In genomic region chr18:45645610-45646009, GRCh38 we compare ENCODE assay signal across 42 cellular contexts. TPM values are rescaled to one million over a fixed set of nuclear protein-coding genes. Genes with fewer than 3 reads are reported as not detected.
"Had no signal": no experiment of that assay in that cellular context is flagged by ENCODE, and none has a peak within 500 bp of the region (broad histone marks: within the 10 kb centered on the region; RNA-seq: fewer than 3 reads in every experiment).

No MANE protein-coding gene starts in this region.

- H3K4me3 Mint-ChIP-seq: activated naive CD4-positive, alpha-beta T cell treated with anti-CD3 and anti-CD28 coated beads for 36 hours; activated naive CD4-positive, alpha-beta T cell treated with anti-CD3 and anti-CD28 coated beads, Interleukin-2, amount 10 ng/mL, durations not matched to agents 7 days and 5 days; activated naive CD4-positive, alpha-beta T cell treated with anti-CD3 and anti-CD28 coated beads, Interleukin-2, amount 50 U/mL, for 24 hours; activated naive CD8-positive, alpha-beta T cell; activated naive CD8-positive, alpha-beta T cell treated with anti-CD3 and anti-CD28 coated beads for 36 hours; activated naive CD8-positive, alpha-beta T cell treated with anti-CD3 and anti-CD28 coated beads, Interleukin-2, amount 10 ng/mL, durations not matched to agents 7 days and 5 days; activated naive CD8-positive, alpha-beta T cell treated with anti-CD3 and anti-CD28 coated beads, Interleukin-2, amount 50 U/mL, for 24 hours; activated T-cell treated with anti-CD3 and anti-CD28 coated beads, Interleukin-2, amount 50 U/mL, for 24 hours; activated T-cell treated with anti-CD3 and anti-CD28 coated beads, Interleukin-2, amount 50 U/mL, for 4 hours; activated T-cell treated with anti-CD3 and anti-CD28 coated beads, Interleukin-2, amount 50 U/mL, for 72 hours; activated T-helper 1 cell treated with anti-CD3 and anti-CD28 coated beads, Interleukin-12 subunit alpha, Interleukin-12 subunit beta, Interleukin-2, Interleukin-4 antibody, amounts not matched to agents 30 ng/mL and 10 ng/mL and 1 ng/mL, durations not matched to agents 14 hours and 24 hours and 36 hours; activated T-helper 17 cell treated with anti-CD3 and anti-CD28 coated beads, Interleukin-2, amount 50 U/mL, for 72 hours; brain; central memory CD8-positive, alpha-beta T cell had no signal

- H3K27ac Mint-ChIP-seq: activated naive CD4-positive, alpha-beta T cell treated with anti-CD3 and anti-CD28 coated beads for 36 hours; activated naive CD4-positive, alpha-beta T cell treated with anti-CD3 and anti-CD28 coated beads, Interleukin-2, amount 10 ng/mL, durations not matched to agents 7 days and 5 days; activated naive CD4-positive, alpha-beta T cell treated with anti-CD3 and anti-CD28 coated beads, Interleukin-2, amount 50 U/mL, for 24 hours; activated naive CD4-positive, alpha-beta T cell treated with anti-CD3 and anti-CD28 coated beads, Interleukin-2, amount 50 U/mL, for 72 hours; activated naive CD8-positive, alpha-beta T cell; activated naive CD8-positive, alpha-beta T cell treated with anti-CD3 and anti-CD28 coated beads for 36 hours; activated naive CD8-positive, alpha-beta T cell treated with anti-CD3 and anti-CD28 coated beads, Interleukin-2, amount 10 ng/mL, durations not matched to agents 7 days and 5 days; activated naive CD8-positive, alpha-beta T cell treated with anti-CD3 and anti-CD28 coated beads, Interleukin-2, amount 50 U/mL, for 24 hours; activated T-cell treated with anti-CD3 and anti-CD28 coated beads, Interleukin-2, amount 50 U/mL, for 24 hours; activated T-cell treated with anti-CD3 and anti-CD28 coated beads, Interleukin-2, amount 50 U/mL, for 72 hours; activated T-helper 1 cell treated with anti-CD3 and anti-CD28 coated beads, Interleukin-12 subunit alpha, Interleukin-12 subunit beta, Interleukin-2, Interleukin-4 antibody, amounts not matched to agents 30 ng/mL and 10 ng/mL and 1 ng/mL, durations not matched to agents 14 hours and 24 hours and 36 hours; activated T-helper 17 cell treated with anti-CD3 and anti-CD28 coated beads, Interleukin-2, amount 50 U/mL, for 72 hours; activated T-helper 2 cell treated with anti-CD3 and anti-CD28 coated beads, Interferon-gamma antibody, Interleukin-2, Interleukin-4, amounts not matched to agents 10 μg/mL and 5 μg/mL and 100 μg/mL, durations not matched to agents 14 hours and 24 hours and 36 hours; brain had no signal

- H3K27ac ChIP-seq: adrenal gland, ascending aorta, body of pancreas, brain microvascular endothelial cell, breast epithelium, cardiac muscle cell had no signal

- H3K4me1 ChIP-seq: adrenal gland, ascending aorta, body of pancreas, breast epithelium had no signal

- ATAC-seq: activated naive CD4-positive, alpha-beta T cell treated with anti-CD3 and anti-CD28 coated beads, Interleukin-2, amount 50 U/mL, for 72 hours; activated naive CD8-positive, alpha-beta T cell treated with anti-CD3 and anti-CD28 coated beads, Interleukin-2, amount 50 U/mL, for 24 hours; activated T-cell treated with anti-CD3 and anti-CD28 coated beads, Interleukin-2, amount 50 U/mL, for 4 hours; activated T-cell treated with anti-CD3 and anti-CD28 coated beads, Interleukin-2, amount 50 U/mL, for 72 hours; activated T-helper 17 cell treated with anti-CD3 and anti-CD28 coated beads, Interleukin-2, amount 50 U/mL, for 72 hours; body of pancreas had no signal

- H3K36me3 Mint-ChIP-seq: activated naive CD4-positive, alpha-beta T cell treated with anti-CD3 and anti-CD28 coated beads, Interleukin-2, amount 10 ng/mL, durations not matched to agents 7 days and 5 days; activated naive CD4-positive, alpha-beta T cell treated with anti-CD3 and anti-CD28 coated beads, Interleukin-2, amount 50 U/mL, for 72 hours; activated naive CD8-positive, alpha-beta T cell; activated naive CD8-positive, alpha-beta T cell treated with anti-CD3 and anti-CD28 coated beads for 36 hours; activated naive CD8-positive, alpha-beta T cell treated with anti-CD3 and anti-CD28 coated beads, Interleukin-2, amount 10 ng/mL, durations not matched to agents 7 days and 5 days; brain had no signal

- DNase-seq: activated effector memory CD4-positive, alpha-beta T cell treated with anti-CD3 and anti-CD28 coated beads, Interleukin-2, amount 50 U/mL, for 16 hours; activated effector memory CD4-positive, alpha-beta T cell treated with Interleukin-2 at 50 U/mL for 16 hours; activated gamma-delta T cell; activated gamma-delta T cell treated with Interleukin-2 at 50 U/mL for 16 hours; activated naive CD4-positive, alpha-beta T cell; activated naive CD4-positive, alpha-beta T cell treated with anti-CD3 and anti-CD28 coated beads for 36 hours; activated naive CD4-positive, alpha-beta T cell treated with anti-CD3 and anti-CD28 coated beads, Interleukin-2, amount 10 ng/mL, durations not matched to agents 7 days and 5 days; activated naive CD4-positive, alpha-beta T cell treated with anti-CD3 and anti-CD28 coated beads, Interleukin-2, amount 50 U/mL, for 16 hours; activated naive CD4-positive, alpha-beta T cell treated with Interleukin-2 at 50 U/mL for 16 hours; activated naive CD8-positive, alpha-beta T cell treated with anti-CD3 and anti-CD28 coated beads for 36 hours; activated naive CD8-positive, alpha-beta T cell treated with anti-CD3 and anti-CD28 coated beads, Interleukin-2, amount 10 ng/mL, durations not matched to agents 7 days and 5 days; activated naive CD8-positive, alpha-beta T cell treated with anti-CD3 and anti-CD28 coated beads, Interleukin-2, amount 50 U/mL, for 24 hours; activated T-cell treated with anti-CD3 and anti-CD28 coated beads, Interleukin-2, amount 50 U/mL, for 1 hour; activated T-cell treated with anti-CD3 and anti-CD28 coated beads, Interleukin-2, amount 50 U/mL, for 24 hours; activated T-cell treated with anti-CD3 and anti-CD28 coated beads, Interleukin-2, amount 50 U/mL, for 4 hours; activated T-cell treated with anti-CD3 and anti-CD28 coated beads, Interleukin-2, amount 50 U/mL, for 48 hours; activated T-cell treated with anti-CD3 and anti-CD28 coated beads, Interleukin-2, amount 50 U/mL, for 72 hours; adrenal gland; amniotic stem cell; amygdala; anterior cingulate cortex; aorta; body of pancreas; brain microvascular endothelial cell; caudate nucleus; central memory CD4-positive, alpha-beta T cell; cerebellar nuclear complex had no signal

- H3K9me3 Mint-ChIP-seq: activated naive CD4-positive, alpha-beta T cell treated with anti-CD3 and anti-CD28 coated beads for 36 hours; activated naive CD4-positive, alpha-beta T cell treated with anti-CD3 and anti-CD28 coated beads, Interleukin-2, amount 10 ng/mL, durations not matched to agents 7 days and 5 days; activated naive CD8-positive, alpha-beta T cell treated with anti-CD3 and anti-CD28 coated beads, Interleukin-2, amount 50 U/mL, for 24 hours; activated T-cell treated with anti-CD3 and anti-CD28 coated beads, Interleukin-2, amount 50 U/mL, for 24 hours; activated T-cell treated with anti-CD3 and anti-CD28 coated beads, Interleukin-2, amount 50 U/mL, for 4 hours; activated T-helper 1 cell treated with anti-CD3 and anti-CD28 coated beads, Interleukin-12 subunit alpha, Interleukin-12 subunit beta, Interleukin-2, Interleukin-4 antibody, amounts not matched to agents 30 ng/mL and 10 ng/mL and 1 ng/mL, durations not matched to agents 14 hours and 24 hours and 36 hours; activated T-helper 17 cell treated with anti-CD3 and anti-CD28 coated beads, Interleukin-2, amount 50 U/mL, for 72 hours; activated T-helper 2 cell treated with anti-CD3 and anti-CD28 coated beads, Interferon-gamma antibody, Interleukin-2, Interleukin-4, amounts not matched to agents 10 μg/mL and 5 μg/mL and 100 μg/mL, durations not matched to agents 14 hours and 24 hours and 36 hours; central memory CD8-positive, alpha-beta T cell had no signal

- H3K27me3 Mint-ChIP-seq: activated naive CD4-positive, alpha-beta T cell treated with anti-CD3 and anti-CD28 coated beads, Interleukin-2, amount 50 U/mL, for 24 hours; activated naive CD8-positive, alpha-beta T cell treated with anti-CD3 and anti-CD28 coated beads for 36 hours; activated T-cell treated with anti-CD3 and anti-CD28 coated beads, Interleukin-2, amount 50 U/mL, for 24 hours; activated T-helper 17 cell treated with anti-CD3 and anti-CD28 coated beads, Interleukin-2, amount 50 U/mL, for 72 hours; brain had no signal

- FAIRE-seq: astrocyte, bronchial epithelial cell had no signal

- H3K9me3 ChIP-seq: adrenal gland, body of pancreas had no signal

- H3K4me1 Mint-ChIP-seq: activated naive CD4-positive, alpha-beta T cell treated with anti-CD3 and anti-CD28 coated beads, Interleukin-2, amount 10 ng/mL, durations not matched to agents 7 days and 5 days; activated naive CD4-positive, alpha-beta T cell treated with anti-CD3 and anti-CD28 coated beads, Interleukin-2, amount 50 U/mL, for 24 hours; activated naive CD8-positive, alpha-beta T cell treated with anti-CD3 and anti-CD28 coated beads for 36 hours; activated naive CD8-positive, alpha-beta T cell treated with anti-CD3 and anti-CD28 coated beads, Interleukin-2, amount 10 ng/mL, durations not matched to agents 7 days and 5 days; activated naive CD8-positive, alpha-beta T cell treated with anti-CD3 and anti-CD28 coated beads, Interleukin-2, amount 50 U/mL, for 24 hours; activated T-helper 17 cell treated with anti-CD3 and anti-CD28 coated beads, Interleukin-2, amount 50 U/mL, for 72 hours; brain; central memory CD8-positive, alpha-beta T cell had no signal

- H3K36me3 ChIP-seq: adrenal gland, ascending aorta, brain microvascular endothelial cell, breast epithelium, cardiac muscle cell had no signal

- H3K4me3 ChIP-seq: adrenal gland, ascending aorta, body of pancreas, breast epithelium, cardiac muscle cell had no signal

- H3K27me3 ChIP-seq: adrenal gland, ascending aorta, body of pancreas, brain microvascular endothelial cell, breast epithelium, cardiac muscle cell had no signal

RNA-seq across cellular contexts. Expression of gene SLC14A2, which starts 30.3 kb away (rescaled TPM):
- total RNA-seq: activated naive CD4-positive, alpha-beta T cell treated with anti-CD3 and anti-CD28 coated beads for 36 hours; activated naive CD4-positive, alpha-beta T cell treated with anti-CD3 and anti-CD28 coated beads, Interleukin-2, amount 50 U/mL, for 72 hours; activated T-cell treated with anti-CD3 and anti-CD28 coated beads, Interleukin-2, amount 50 U/mL, for 4 hours; activated T-helper 1 cell treated with anti-CD3 and anti-CD28 coated beads, Interleukin-12 subunit alpha, Interleukin-12 subunit beta, Interleukin-2, Interleukin-4 antibody, amounts not matched to agents 30 ng/mL and 10 ng/mL and 1 ng/mL, durations not matched to agents 14 hours and 24 hours and 36 hours; ascending aorta; astrocyte; body of pancreas; bronchial epithelial cell; cardiac muscle cell; cerebellum; chondrocyte had no signal
